Comparison of ENCODE assay signal across 26 cellular contexts in the genomic region with DNA sequence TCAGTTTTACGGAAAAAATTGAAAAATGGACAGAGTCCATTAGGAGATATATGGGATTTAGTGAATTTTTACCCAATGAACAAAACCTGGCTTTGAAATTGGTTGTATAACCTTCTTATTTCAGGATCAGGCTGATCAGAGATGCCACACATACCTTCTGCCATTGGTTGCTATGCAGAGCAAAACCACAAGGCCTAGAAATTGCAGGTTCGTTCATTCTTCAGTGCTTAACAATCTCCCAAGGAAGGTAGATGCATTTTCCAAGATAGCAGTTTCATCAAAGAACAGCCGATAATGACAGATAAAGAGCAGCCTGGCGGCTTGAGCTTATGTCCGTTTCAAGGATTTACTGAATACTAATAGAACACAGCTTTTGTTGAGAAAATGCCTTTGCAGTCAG.
DNase-seq lines count a peak whose midpoint lies in the region; ATAC-seq and TF ChIP-seq lines count a peak whose summit lies in the region.
"Had no signal": no experiment of that assay in that cellular context is flagged by ENCODE, and none has a peak within 500 bp of the region (broad histone marks: within the 10 kb centered on the region; RNA-seq: fewer than 3 reads in every experiment).

No MANE protein-coding gene starts in this region.

- H3K27me3 ChIP-seq in H9 (ENCODE audit: insufficient read depth, low read length) (no peaks in the 10 kb centered on the region), mesenchymal stem cell (ENCODE audit: control insufficient read depth in 1 of 2, insufficient read depth in 1 of 2, low read length in 2 of 2) (no peaks in the 10 kb centered on the region)
- H3K27me3 ChIP-seq: BLaER1, dorsolateral prefrontal cortex, spleen had no signal

- H2BK120ac ChIP-seq in H9 (ENCODE audit: low read depth, low read length, poor library complexity, severe bottlenecking) (no peak overlapping the region), mesenchymal stem cell (ENCODE audit: low read depth, low read length) (no peak overlapping the region)

- H3K23ac ChIP-seq in H9 (ENCODE audit: insufficient read length, low read depth, low read length) (no peak overlapping the region), mesenchymal stem cell (ENCODE audit: low read length in 2 of 2) (no peak overlapping the region)

- in situ Hi-C loops in astrocyte of the cerebellum (cut with HindIII; ENCODE audit: low sequenced_read_pairs): no loop called here

- WGBS in H9 (ENCODE audit: extremely low coverage, insufficient read length, low lambda C conversion rate): no CpG with 5 or more reads among the region's 5 CpGs
- 95% methylated on average over 5 of the region's 5 CpGs for WGBS in mesenchymal stem cell

- H3K36me3 Mint-ChIP-seq in H9 (ENCODE audit: insufficient read depth in 1 of 3, low read depth in 3 of 3): peaks cover 0 to 12% (median 0%) of the 10 kb centered on the region in 3 experiments; a peak in 2 of 7 replicates

- H3K18ac ChIP-seq in H9 (ENCODE audit: insufficient read length, low read depth, low read length): no peak overlapping the region
- H3K18ac ChIP-seq in mesenchymal stem cell (ENCODE audit: low read depth in 1 of 2, low read length in 2 of 2): no peak overlapping the region

- intact Hi-C loops in OCI-LY7 (cut with micrococcal nuclease; ENCODE audit: unreplicated experiment): no loop called here

- no peak overlapping the region for H3K4me3 ChIP-seq in astrocyte of the cerebellum (ENCODE audit: low read depth, low read length)
- no peak overlapping the region for H3K4me3 ChIP-seq in mesenchymal stem cell (ENCODE audit: insufficient read depth in 1 of 2, low read depth in 1 of 2, low read length in 2 of 2)
- H3K4me3 ChIP-seq in OCI-LY7 (ENCODE audit: low read depth, low read length, poor library complexity, severe bottlenecking): no peak overlapping the region
- H3K4me3 ChIP-seq: A549, BLaER1, dorsolateral prefrontal cortex, K562, spleen had no signal

- peaks cover 0 to 2% of the 10 kb centered on the region in 2 experiments; a peak in 1 of 4 replicates for H3K4me1 Mint-ChIP-seq in H9
- H3K4me1 Mint-ChIP-seq: central memory CD8-positive, alpha-beta T cell had no signal

- H3K9me3 Mint-ChIP-seq in H9: peaks cover 8 to 12% of the 10 kb centered on the region in 2 experiments; a peak in 4 of 5 replicates

- H3K27ac ChIP-seq in H9 (ENCODE audit: insufficient read length, low read depth, low read length) (no peak overlapping the region), mesenchymal stem cell (ENCODE audit: low read length, poor library complexity, severe bottlenecking) (peak overlapping the region; percentile 35), OCI-LY7 (ENCODE audit: low read depth, low read length, poor library complexity, severe bottlenecking) (no peak overlapping the region)
- H3K27ac ChIP-seq: A549, BLaER1, dorsolateral prefrontal cortex, spleen had no signal

- CTCF ChIA-PET in OCI-LY7 (lab: Charles Lee; ENCODE audit: unreplicated experiment): no interaction called here

- no peak overlapping the region for H2BK15ac ChIP-seq in H9 (ENCODE audit: low read depth, low read length)
- no peak overlapping the region for H2BK15ac ChIP-seq in mesenchymal stem cell (ENCODE audit: low read depth, poor library complexity, severe bottlenecking)

- H4K5ac ChIP-seq in H9 (ENCODE audit: insufficient read length, low read depth, low read length): no peak overlapping the region

- BruUV-seq in OCI-LY7 (replicated peaks; lab: Mats Ljungman, UMichigan): no TSS peak

- POLR2A ChIA-PET in OCI-LY7 (lab: Charles Lee): interaction anchor here (1.0 kb wide), 1 partner anchor 28 kb away, joined by 3 read pairs; no protein-coding TSS in a partner anchor

- no peaks in the 10 kb centered on the region; the same call in 1 of the 2 replicates for H3K27me3 Mint-ChIP-seq in H9 (ENCODE audit: low read depth)

- no peak for TF ChIP-seq CTCF in H9 (conservative IDR thresholded peaks at IDR 0.05)
- no peak for TF ChIP-seq CTCF in astrocyte of the cerebellum (IDR thresholded peaks at IDR 0.05; ENCODE audit: low read depth, low read length, missing control alignments)
- TF ChIP-seq CTCF in OCI-LY7 (conservative IDR thresholded peaks at IDR 0.05; ENCODE audit: low read length): no peak

- no peak overlapping the region for H2BK5ac ChIP-seq in H9 (ENCODE audit: insufficient read length, low read length)
- no peak overlapping the region for H2BK5ac ChIP-seq in mesenchymal stem cell (ENCODE audit: low read depth, low read length, poor library complexity, severe bottlenecking)

- no peak overlapping the region for H3K56ac ChIP-seq in H9 (ENCODE audit: insufficient read length, low read depth, low read length)

- no peak overlapping the region for H3K27ac Mint-ChIP-seq in H9
- H3K27ac Mint-ChIP-seq: activated CD8-positive, alpha-beta T cell treated with anti-CD3 and anti-CD28 coated beads, Interleukin-2, amount 10 ng/mL, durations not matched to agents 7 days and 5 days had no signal

- H4K20me1 ChIP-seq in H9 (ENCODE audit: control insufficient read depth, insufficient read depth, insufficient read length) (no peaks in the 10 kb centered on the region), OCI-LY7 (ENCODE audit: insufficient read depth, low read length) (no peaks in the 10 kb centered on the region)
- H4K20me1 ChIP-seq: BLaER1 had no signal

- no peak overlapping the region for H3T11ph ChIP-seq in H9 (ENCODE audit: low read length)

- H3K14ac ChIP-seq in H9 (ENCODE audit: insufficient read depth, low read length) (no peak overlapping the region), mesenchymal stem cell (ENCODE audit: low read length in 2 of 2) (no peak overlapping the region)

- H2BK12ac ChIP-seq in H9 (ENCODE audit: insufficient read length, low read depth, low read length): no peak overlapping the region
- H2BK12ac ChIP-seq in mesenchymal stem cell (ENCODE audit: low read length in 2 of 2): no peak overlapping the region

- no peak overlapping the region for H3K4ac ChIP-seq in H9 (ENCODE audit: low read depth, low read length)
- no peak overlapping the region for H3K4ac ChIP-seq in mesenchymal stem cell (ENCODE audit: low read depth in 1 of 2, low read length in 2 of 2)

- H3K23me2 ChIP-seq in H9 (ENCODE audit: insufficient read length, low read depth, low read length, poor library complexity, severe bottlenecking): no peaks in the 10 kb centered on the region

- no peaks in the 10 kb centered on the region for H3K79me1 ChIP-seq in H9 (ENCODE audit: insufficient read depth, low read depth, low read length, poor library complexity, severe bottlenecking)
- H3K79me1 ChIP-seq in mesenchymal stem cell (replicated peaks; ENCODE audit: low read length, poor library complexity, severe bottlenecking): no peaks in the 10 kb centered on the region

- no peak overlapping the region for H3K4me3 Mint-ChIP-seq in H9
- H3K4me3 Mint-ChIP-seq: activated CD8-positive, alpha-beta T cell treated with anti-CD3 and anti-CD28 coated beads, Interleukin-2, amount 10 ng/mL, durations not matched to agents 7 days and 5 days; central memory CD8-positive, alpha-beta T cell had no signal

- H4K8ac ChIP-seq in H9 (replicated peaks; ENCODE audit: insufficient read length, low read depth, low read length): no peak overlapping the region
- H4K8ac ChIP-seq in mesenchymal stem cell (ENCODE audit: low read length): no peak overlapping the region

- DNase-seq in AG08396 (ENCODE audit: low spot score) (peak; percentile 10), H9 (no peak), astrocyte of the cerebellum (ENCODE audit: low read depth) (peak; percentile 24), mesenchymal stem cell (no peak), putamen (ENCODE audit: low spot score) (no peak), OCI-LY7 (ENCODE audit: low spot score) (no peak)
- DNase-seq: activated CD4-positive, alpha-beta T cell treated with anti-CD3 and anti-CD28 coated beads for 1 hour; activated CD8-positive, alpha-beta T cell treated with anti-CD3 and anti-CD28 coated beads, Interleukin-2, amount 10 ng/mL, durations not matched to agents 7 days and 5 days; amniotic stem cell; Caco-2; DND-41; dorsolateral prefrontal cortex; GOT3; head of caudate nucleus; NCI-H1694; NCI-H69; SHP77; spleen; stimulated activated CD4-positive, alpha-beta T cell treated with anti-CD3 and anti-CD28 coated beads, Interleukin-4, amount 100 ng/mL, for 24 hours; stimulated activated naive CD8-positive, alpha-beta T cell treated with anti-CD3 and anti-CD28 coated beads, Interleukin-15, Interleukin-2, amounts not matched to agents 100 U/mL and 50 U/mL, for 24 hours had no signal

- H3K36me3 ChIP-seq in mesenchymal stem cell (ENCODE audit: control insufficient read depth in 1 of 2, insufficient read depth in 2 of 2, low read depth in 1 of 2, low read length in 2 of 2) (no peaks in the 10 kb centered on the region), OCI-LY7 (ENCODE audit: insufficient read depth, low read length) (no peaks in the 10 kb centered on the region)
- H3K36me3 ChIP-seq: BLaER1, spleen had no signal

- H3K4me2 ChIP-seq in H9 (ENCODE audit: insufficient read depth, insufficient read length, low read length) (no peak overlapping the region), mesenchymal stem cell (ENCODE audit: low read length, poor library complexity, severe bottlenecking) (no peak overlapping the region), OCI-LY7 (ENCODE audit: low read length) (no peak overlapping the region)
- H3K4me2 ChIP-seq: A549, BLaER1 had no signal

- no peaks in the 10 kb centered on the region for H3K9me3 ChIP-seq in H9 (ENCODE audit: control insufficient read depth, low read depth, low read length)
- peaks cover 13% of the 10 kb centered on the region for H3K9me3 ChIP-seq in mesenchymal stem cell (ENCODE audit: control insufficient read depth, low read length)
- H3K9me3 ChIP-seq in OCI-LY7 (ENCODE audit: low read length): no peaks in the 10 kb centered on the region
- H3K9me3 ChIP-seq: A549, BLaER1, Caco-2 had no signal

- no peak overlapping the region for H2AK5ac ChIP-seq in H9 (ENCODE audit: insufficient read length, low read length)
- no peak overlapping the region for H2AK5ac ChIP-seq in mesenchymal stem cell (ENCODE audit: low read length, severe bottlenecking)

- H2AFZ ChIP-seq in H9 (ENCODE audit: low read length) (peak overlapping the region; percentile 25), mesenchymal stem cell (ENCODE audit: low read depth, low read length) (no peak overlapping the region), OCI-LY7 (ENCODE audit: low read length) (no peak overlapping the region)

- H3K79me2 ChIP-seq in H9 (ENCODE audit: insufficient read depth, low read length): no peaks in the 10 kb centered on the region
- no peaks in the 10 kb centered on the region for H3K79me2 ChIP-seq in OCI-LY7 (ENCODE audit: insufficient read depth, low read depth, low read length)

- H2BK20ac ChIP-seq in H9 (ENCODE audit: low read depth, low read length, poor library complexity, severe bottlenecking): no peak overlapping the region

- H3K9me2 ChIP-seq in OCI-LY7 (ENCODE audit: insufficient read depth, low read length): no peaks in the 10 kb centered on the region

- H3K4me1 ChIP-seq in H9 (ENCODE audit: insufficient read depth, low read length) (no peaks in the 10 kb centered on the region), mesenchymal stem cell (ENCODE audit: control insufficient read depth, insufficient read depth, low read depth, low read length) (peaks cover 2% of the 10 kb centered on the region), OCI-LY7 (ENCODE audit: insufficient read depth, low read length, poor library complexity, severe bottlenecking) (no peaks in the 10 kb centered on the region)
- H3K4me1 ChIP-seq: A549, BLaER1, Caco-2, spleen had no signal

- ATAC-seq in GM18861 (IDR thresholded peaks at IDR 0.05; ENCODE audit: unreplicated experiment) (no peak), HG03439 (IDR thresholded peaks at IDR 0.05; ENCODE audit: unreplicated experiment) (no peak)
- ATAC-seq: A549; activated CD8-positive, alpha-beta T cell treated with anti-CD3 and anti-CD28 coated beads, Interleukin-2, amount 10 ng/mL, durations not matched to agents 7 days and 5 days; K562; stimulated activated naive CD8-positive, alpha-beta T cell treated with anti-CD3 and anti-CD28 coated beads, Interleukin-15, Interleukin-2, amounts not matched to agents 100 U/mL and 50 U/mL, for 24 hours had no signal

- H4K91ac ChIP-seq in H9 (ENCODE audit: insufficient read length, low read depth, low read length): no peak overlapping the region
- H4K91ac ChIP-seq in mesenchymal stem cell (ENCODE audit: low read length): no peak overlapping the region

- H3K9ac ChIP-seq in H9 (ENCODE audit: extremely low read depth, insufficient read length, low read length): no peak overlapping the region
- no peak overlapping the region for H3K9ac ChIP-seq in mesenchymal stem cell (ENCODE audit: low read length)
- H3K9ac ChIP-seq: BLaER1 had no signal

Comparison
In these comparisons a context has a peak if more than half of its experiments do, and no peak if none do; other contexts are left out.
1. DNase-seq: peak in AG08396 (single experiment) and astrocyte of the cerebellum (single experiment); none in H9 (single experiment), mesenchymal stem cell (single experiment), putamen (single experiment) and OCI-LY7 (single experiment).